In the genomic region with DNA sequence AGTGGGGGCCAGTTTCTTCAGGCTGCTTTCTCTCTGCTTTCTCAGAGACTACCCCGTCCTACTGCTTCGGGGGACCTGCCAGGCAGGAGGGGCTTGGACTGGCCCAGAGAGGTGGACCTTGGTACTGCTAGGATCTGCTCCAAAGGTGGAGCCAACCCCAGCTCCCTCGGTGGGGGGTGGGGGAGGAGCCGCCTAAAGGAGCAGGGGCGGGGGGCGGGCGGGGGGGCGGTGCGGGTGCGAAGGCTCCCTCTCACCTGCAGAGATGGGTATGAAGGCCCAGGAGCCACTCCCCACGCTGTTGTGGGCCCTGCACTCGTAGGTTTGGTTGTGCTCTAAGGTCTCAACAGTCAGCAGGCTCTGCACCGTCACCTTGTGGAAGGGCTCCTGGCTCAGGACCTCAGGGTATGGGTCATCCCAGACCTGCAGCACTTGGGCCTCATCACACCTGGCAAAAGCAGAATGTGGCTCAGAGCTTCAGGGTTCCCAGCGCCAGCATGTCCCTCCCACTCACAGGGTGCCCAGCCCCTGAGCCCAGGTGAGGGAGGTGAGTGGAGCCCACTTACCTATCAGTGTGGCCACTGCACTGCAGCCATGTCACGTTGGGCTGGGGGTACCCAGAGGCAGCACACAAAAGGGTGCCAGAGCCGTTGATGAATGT, we compare ENCODE assay signal across 21 cellular contexts. TPM values are rescaled to one million over a fixed set of nuclear protein-coding genes. Genes with fewer than 3 reads are reported as not detected.
DNase-seq lines count a peak whose midpoint lies in the region; ATAC-seq, FAIRE-seq and TF ChIP-seq lines count a peak whose summit lies in the region.
"Had no signal": no experiment of that assay in that cellular context is flagged by ENCODE, and none has a peak within 500 bp of the region (broad histone marks: within the 10 kb centered on the region; RNA-seq: fewer than 3 reads in every experiment).

No MANE protein-coding gene starts in this region.

- no peaks in the 10 kb centered on the region for H3K36me3 ChIP-seq in HepG2 (replicated peaks in 1 of 2; ENCODE audit: control insufficient read depth in 1 of 2, insufficient read depth in 2 of 2, low read length in 2 of 2)
- no peaks in the 10 kb centered on the region for H3K36me3 ChIP-seq in body of pancreas (replicated peaks in 1 of 2; ENCODE audit: insufficient read depth in 1 of 2, low read depth in 2 of 2)
- no peaks in the 10 kb centered on the region for H3K36me3 ChIP-seq in SJCRH30

- FAIRE-seq in HepG2 (lab: Jason Lieb, UNC) = no peak
- FAIRE-seq: GM12891 had no signal

- H3K27ac ChIP-seq in HepG2 (ENCODE audit: extremely low read length, insufficient read depth, low read length) (no peak overlapping the region), body of pancreas (no peak overlapping the region), SJCRH30 (no peak overlapping the region)
- H3K27ac ChIP-seq: C4-2B, KMS-11 had no signal

- no peaks in the 10 kb centered on the region for H3K36me3 Mint-ChIP-seq in activated naive CD4-positive, alpha-beta T cell treated with anti-CD3 and anti-CD28 coated beads, Interleukin-2, amount 10 ng/mL, durations not matched to agents 7 days and 5 days
- H3K36me3 Mint-ChIP-seq in activated naive CD4-positive, alpha-beta T cell treated with anti-CD3 and anti-CD28 coated beads for 36 hours (ENCODE audit: low read depth) = no peaks in the 10 kb centered on the region
- no peaks in the 10 kb centered on the region for H3K36me3 Mint-ChIP-seq in WTC11
- H3K36me3 Mint-ChIP-seq: CD8-positive, alpha-beta memory T cell had no signal

- peaks cover 6% of the 10 kb centered on the region; the same call in 1 of the 2 replicates for H3K4me1 ChIP-seq in HepG2 (ENCODE audit: insufficient read depth, low read length)
- H3K4me1 ChIP-seq in body of pancreas = no peaks in the 10 kb centered on the region
- peaks cover 17% of the 10 kb centered on the region for H3K4me1 ChIP-seq in SJCRH30

- in situ Hi-C loops in HepG2 (cut with HindIII; ENCODE audit: extremely low pct_ligation_motif_present, low pct_unique_long_range_greater_than_20kb) = no loop called here

- POLR2A ChIA-PET in WTC11 (lab: Charles Lee) (no interaction called here), HepG2 (lab: Yijun Ruan, JAX) (no interaction called here)

- BruUV-seq in HepG2 (replicated peaks; lab: Mats Ljungman, UMichigan) = no TSS peak

- H3K9me3 Mint-ChIP-seq in activated naive CD4-positive, alpha-beta T cell treated with anti-CD3 and anti-CD28 coated beads, Interleukin-2, amount 10 ng/mL, durations not matched to agents 7 days and 5 days = no peaks in the 10 kb centered on the region
- H3K9me3 Mint-ChIP-seq in activated naive CD4-positive, alpha-beta T cell treated with anti-CD3 and anti-CD28 coated beads for 36 hours = no peaks in the 10 kb centered on the region
- no peaks in the 10 kb centered on the region for H3K9me3 Mint-ChIP-seq in WTC11
- H3K9me3 Mint-ChIP-seq: CD8-positive, alpha-beta memory T cell had no signal

- no peaks in the 10 kb centered on the region for H4K20me1 ChIP-seq in HepG2 (ENCODE audit: insufficient read depth, low read length)

- H2AFZ ChIP-seq in HepG2 (ENCODE audit: low read length) = no peak overlapping the region

- no peak overlapping the region for H3K27ac Mint-ChIP-seq in activated naive CD4-positive, alpha-beta T cell treated with anti-CD3 and anti-CD28 coated beads, Interleukin-2, amount 10 ng/mL, durations not matched to agents 7 days and 5 days
- no peak overlapping the region for H3K27ac Mint-ChIP-seq in activated naive CD4-positive, alpha-beta T cell treated with anti-CD3 and anti-CD28 coated beads for 36 hours
- no peak overlapping the region for H3K27ac Mint-ChIP-seq in WTC11
- H3K27ac Mint-ChIP-seq: CD8-positive, alpha-beta memory T cell had no signal

- no peak overlapping the region for H3K4me3 Mint-ChIP-seq in activated naive CD4-positive, alpha-beta T cell treated with anti-CD3 and anti-CD28 coated beads, Interleukin-2, amount 10 ng/mL, durations not matched to agents 7 days and 5 days
- H3K4me3 Mint-ChIP-seq in activated naive CD4-positive, alpha-beta T cell treated with anti-CD3 and anti-CD28 coated beads for 36 hours = no peak overlapping the region
- H3K4me3 Mint-ChIP-seq in WTC11 = no peak overlapping the region
- H3K4me3 Mint-ChIP-seq: CD8-positive, alpha-beta memory T cell had no signal

- CTCF ChIA-PET in activated naive CD4-positive, alpha-beta T cell treated with anti-CD3 and anti-CD28 coated beads, Interleukin-2, amount 10 ng/mL, durations not matched to agents 7 days and 5 days (lab: Charles Lee) = no interaction called here
- CTCF ChIA-PET in activated naive CD4-positive, alpha-beta T cell treated with anti-CD3 and anti-CD28 coated beads for 36 hours (lab: Charles Lee) = no interaction called here
- CTCF ChIA-PET in WTC11 (lab: Charles Lee) (interaction anchor here (1.0 to 3.0 kb wide), 6 partner anchors 40 to 110 kb away, joined by 3 to 7 read pairs (median 4); no protein-coding TSS in a partner anchor), HepG2 (lab: Yijun Ruan, JAX; ENCODE audit: low intra/inter-chr PET ratio, low total read pairs) (no interaction called here)

- TF ChIP-seq RAD21 in HepG2 (CRISPR knock-in tag; IDR thresholded peaks at IDR 0.05) = no peak

- WGBS in HepG2 (ENCODE audit: low lambda C conversion rate) = 17% methylated on average over 2 of the region's 16 CpGs
- WGBS in body of pancreas, 2 donors = 64 to 69% methylated on average over 4 to 14 of the region's 16 CpGs

- H3K27me3 Mint-ChIP-seq in activated naive CD4-positive, alpha-beta T cell treated with anti-CD3 and anti-CD28 coated beads, Interleukin-2, amount 10 ng/mL, durations not matched to agents 7 days and 5 days = peaks cover 13% of the 10 kb centered on the region
- no peaks in the 10 kb centered on the region for H3K27me3 Mint-ChIP-seq in activated naive CD4-positive, alpha-beta T cell treated with anti-CD3 and anti-CD28 coated beads for 36 hours (ENCODE audit: low read depth)
- no peaks in the 10 kb centered on the region for H3K27me3 Mint-ChIP-seq in WTC11 (ENCODE audit: low read depth)

- DNase-seq in activated naive CD4-positive, alpha-beta T cell treated with anti-CD3 and anti-CD28 coated beads, Interleukin-2, amount 10 ng/mL, durations not matched to agents 7 days and 5 days = peak; percentile 10
- no peak for DNase-seq in activated naive CD4-positive, alpha-beta T cell treated with anti-CD3 and anti-CD28 coated beads for 36 hours
- no peak for DNase-seq in WTC11 (ENCODE audit: low spot score)
- DNase-seq in HepG2 (ENCODE audit: low spot score) = no peak
- no peak for DNase-seq in body of pancreas
- DNase-seq in SJCRH30 = no peak
- DNase-seq in kidney glomerular epithelial cell (lab: John Stamatoyannopoulos, UW) = no peak
- DNase-seq: 8988T; Calu3; CD8-positive, alpha-beta memory T cell; DMS153; NCI-H1092 treated with DMSO at 0.1 percent for 48 hours; NCI-H1436 treated with DMSO at 0.1 percent for 48 hours; NCI-H1930; NCI-H2227 treated with DMSO at 0.1 percent for 48 hours; NCI-H510A; NCI-H748 treated with DMSO at 0.1 percent for 48 hours; NK-92 treated with Interleukin-12 subunit alpha and Interleukin-12 subunit beta, amount 100 ng/mL, for 24 hours had no signal

- TF ChIP-seq POLR2A in HepG2 (IDR thresholded peaks at IDR 0.05; ENCODE audit: insufficient read depth in 1 of 2, low read depth in 2 of 2, low read length in 2 of 2) (no peak), body of pancreas (IDR thresholded peaks at IDR 0.05) (no peak)

- TF ChIP-seq CTCF in WTC11 (IDR thresholded peaks at IDR 0.05) (no peak), HepG2 (CRISPR knock-in tag; IDR thresholded peaks at IDR 0.05) (no peak), body of pancreas (IDR thresholded peaks at IDR 0.05) (no peak)

- H3K4me3 ChIP-seq in HepG2 (replicated peaks in 1 of 3; ENCODE audit: insufficient read depth in 1 of 3, low read depth in 2 of 3, low read length in 3 of 3) (no peak overlapping the region), body of pancreas (no peak overlapping the region), SJCRH30 (no peak overlapping the region)

- H3K9me3 ChIP-seq in HepG2 (ENCODE audit: low read length) (no peaks in the 10 kb centered on the region), body of pancreas (no peaks in the 10 kb centered on the region), SJCRH30 (replicated peaks) (no peaks in the 10 kb centered on the region)

- peak; percentile 45 for ATAC-seq in WTC11
- ATAC-seq in HepG2 = peak; percentile 22
- no peak for ATAC-seq in body of pancreas

- no peak for TF ChIP-seq EP300 in HepG2 (IDR thresholded peaks at IDR 0.05; ENCODE audit: low read depth in 2 of 2, low read length in 2 of 2)
- no peak for TF ChIP-seq EP300 in HepG2 (CRISPR knock-in tag; IDR thresholded peaks at IDR 0.05; ENCODE audit: borderline replicate concordance)

- H3K4me1 Mint-ChIP-seq in activated naive CD4-positive, alpha-beta T cell treated with anti-CD3 and anti-CD28 coated beads, Interleukin-2, amount 10 ng/mL, durations not matched to agents 7 days and 5 days = peaks cover 20% of the 10 kb centered on the region
- H3K4me1 Mint-ChIP-seq in activated naive CD4-positive, alpha-beta T cell treated with anti-CD3 and anti-CD28 coated beads for 36 hours (ENCODE audit: low read depth) = peaks cover 12% of the 10 kb centered on the region
- H3K4me1 Mint-ChIP-seq in WTC11 = no peaks in the 10 kb centered on the region

- intact Hi-C loops in activated naive CD4-positive, alpha-beta T cell treated with anti-CD3 and anti-CD28 coated beads for 36 hours (cut with micrococcal nuclease) = loop anchor here (5.0 kb wide), 1 partner anchor 53 kb away; no protein-coding TSS in a partner anchor
- intact Hi-C loops in HepG2 (cut with micrococcal nuclease; ENCODE audit: unreplicated experiment) = no loop called here
- intact Hi-C loops in body of pancreas (cut with DNase I) = no loop called here

- no peaks in the 10 kb centered on the region for H3K79me2 ChIP-seq in HepG2 (ENCODE audit: insufficient read depth, low read length)

- peaks cover 5 to 32% of the 10 kb centered on the region in 2 experiments; a peak in 4 of 5 replicates for H3K27me3 ChIP-seq in HepG2 (ENCODE audit: control insufficient read depth in 1 of 2, insufficient read depth in 2 of 2, low read length in 2 of 2)
- H3K27me3 ChIP-seq in body of pancreas = no peaks in the 10 kb centered on the region
- H3K27me3 ChIP-seq in SJCRH30 = no peaks in the 10 kb centered on the region

- H3K4me2 ChIP-seq in HepG2 (ENCODE audit: low read depth, low read length) = no peak overlapping the region
- H3K4me2 ChIP-seq: KMS-11 had no signal

- H3K9ac ChIP-seq in HepG2 (ENCODE audit: insufficient read depth, low read depth, low read length) = no peak overlapping the region
- H3K9ac ChIP-seq: KMS-11 had no signal

RNA-seq across cellular contexts. Expression of a gene that starts 16.6 kb away (rescaled TPM):
- total RNA-seq in activated naive CD4-positive, alpha-beta T cell treated with anti-CD3 and anti-CD28 coated beads for 36 hours = 1 to 10 TPM in 1 of 2 experiments, under 1 TPM in 1; 0.94 to 1.8 TPM
- total RNA-seq in WTC11 (2021) (0.07 to 0.20 TPM (median 0.14 TPM) in 3 replicates), HepG2 (2016; rRNA removed; fragmentation: Illumina TruSeq; extraction: Trizol) (not detected in 2 replicates), body of pancreas (10 to 100 TPM in 1 of 2 donors, 1 to 10 TPM in 1; 5.3 to 13.5 TPM)
- total RNA-seq in HepG2 (2016; cell fraction: cytosol; rRNA removed; fragmentation: Illumina TruSeq; extraction: Trizol; ENCODE audit: low read depth) = not detected in 2 replicates
- not detected in 2 replicates for total RNA-seq in HepG2 (2016; cell fraction: insoluble cytoplasmic fraction; rRNA removed; fragmentation: Illumina TruSeq; extraction: Trizol)
- not detected in 2 replicates for total RNA-seq in HepG2 (2016; cell fraction: membrane; rRNA removed; fragmentation: Illumina TruSeq; extraction: Trizol)
- not detected in 2 replicates for total RNA-seq in HepG2 (2016; cell fraction: nucleus; rRNA removed; fragmentation: Illumina TruSeq; extraction: Trizol)
- polyA plus RNA-seq in HepG2 (2011; rRNA removed) = 0.01 TPM in 1 of 2 replicates, not detected in the other
- polyA plus RNA-seq in HepG2 (2011; cell fraction: cytosol; rRNA removed) = 0.01 TPM in 1 of 2 replicates, not detected in the other
- 0.03 TPM in 1 of 2 replicates, not detected in the other for polyA plus RNA-seq in HepG2 (2011; cell fraction: nucleus; rRNA removed)
- 0.07 TPM in 1 of 2 replicates, not detected in the other for polyA plus RNA-seq in HepG2 (2012)
- polyA plus RNA-seq in HepG2 (2016; cell fraction: cytosol; fragmentation: Illumina TruSeq; extraction: Trizol; ENCODE audit: low read depth) = not detected in 2 replicates
- polyA plus RNA-seq in HepG2 (2016; cell fraction: insoluble cytoplasmic fraction; fragmentation: Illumina TruSeq; extraction: Trizol; ENCODE audit: low read depth) = not detected in 2 replicates
- polyA plus RNA-seq in HepG2 (2016; cell fraction: membrane; fragmentation: Illumina TruSeq; extraction: Trizol; ENCODE audit: low read depth) = not detected in 2 replicates
- not detected in 2 replicates for polyA plus RNA-seq in HepG2 (2016; cell fraction: nucleus; fragmentation: Illumina TruSeq; extraction: Trizol; ENCODE audit: insufficient read depth, low read depth)
- polyA minus RNA-seq in HepG2 (2011; rRNA and poly(A)+ RNA removed; ENCODE audit: low replicate concordance) = 0.58 TPM in 1 of 2 replicates, not detected in the other
- not detected in 2 replicates for polyA minus RNA-seq in HepG2 (2011; cell fraction: cytosol; rRNA and poly(A)+ RNA removed)
- not detected in 2 replicates for polyA minus RNA-seq in HepG2 (2011; cell fraction: nucleus; rRNA and poly(A)+ RNA removed)
- 0.06 and 0.13 TPM in 2 replicates for total RNA-seq in SJCRH30 (2014; rRNA removed; shearing (Covaris generic))
- total RNA-seq: Calu3 had no signal
